ENCODE assay signal across 8 cellular contexts in the genomic region with DNA sequence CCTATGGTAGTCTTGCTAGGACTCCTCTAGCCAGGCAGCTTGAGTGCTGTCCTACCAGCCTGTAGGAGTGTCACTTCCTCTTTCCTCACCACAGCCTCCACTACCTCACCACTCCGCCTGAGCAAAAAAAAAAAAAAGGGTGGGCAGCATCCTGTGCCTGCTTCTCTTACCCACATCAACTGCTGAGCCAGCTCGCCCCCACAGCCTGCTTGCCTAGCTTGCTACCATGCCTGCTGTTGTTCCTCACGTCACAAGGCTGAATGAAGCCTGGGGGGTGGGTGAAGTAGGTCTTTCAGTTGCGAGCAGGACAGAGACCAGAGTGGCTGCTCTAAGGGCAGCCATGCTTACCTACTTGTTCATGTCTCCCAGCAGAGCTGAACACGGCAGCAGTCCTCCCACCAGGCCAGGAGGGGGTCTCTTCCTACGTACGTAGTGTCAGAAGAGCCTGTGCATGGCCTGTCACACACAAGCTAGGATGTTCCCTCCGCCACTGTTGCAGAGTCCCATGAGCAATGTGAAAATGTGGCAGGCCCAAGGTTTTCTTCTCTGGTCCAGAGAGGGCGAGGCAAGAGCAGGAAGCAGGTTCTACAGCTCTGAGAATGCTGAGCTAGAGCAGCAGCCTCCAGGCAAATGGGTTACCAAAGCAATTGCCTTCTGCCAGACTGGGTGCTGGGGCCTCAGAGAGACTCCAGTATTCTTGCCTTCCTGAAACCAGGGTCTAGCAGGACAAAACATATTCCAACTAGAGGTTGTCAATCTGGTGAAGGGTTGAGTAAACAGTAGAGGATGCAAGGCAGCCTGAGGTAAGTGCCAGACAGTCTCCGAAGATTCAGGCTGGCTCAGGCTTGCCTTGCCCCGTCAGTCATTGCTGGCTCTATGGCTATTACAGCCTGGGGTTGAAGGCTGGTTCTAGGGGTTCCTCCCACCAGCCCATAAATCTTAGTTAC. TPM values are rescaled to one million over a fixed set of nuclear protein-coding genes. Genes with fewer than 3 reads are reported as not detected.
DNase-seq lines count a peak whose midpoint lies in the region; ATAC-seq and TF ChIP-seq lines count a peak whose summit lies in the region.

No MANE protein-coding gene starts in this region.

- no peak for TF ChIP-seq CTCF in AG04450 (IDR thresholded peaks at IDR 0.05; ENCODE audit: low read depth, low read length)
- no peak for TF ChIP-seq CTCF in dorsolateral prefrontal cortex (IDR thresholded peaks at IDR 0.05 in 54 of 56, conservative IDR thresholded peaks at IDR 0.05 in 2 of 56; ENCODE audit: low read depth in 1 of 56, partially characterized antibody in 56 of 56)
- no peak for TF ChIP-seq CTCF in osteoblast (IDR thresholded peaks at IDR 0.05; ENCODE audit: extremely low read depth, low read depth, low read length)

- H3K79me2 ChIP-seq in osteoblast (ENCODE audit: insufficient read depth, low read length): peaks cover 19% of the 10 kb centered on the region

- H3K9me3 ChIP-seq in AG04450 (ENCODE audit: control insufficient read depth, insufficient read depth, low read length): no peaks in the 10 kb centered on the region
- H3K9me3 ChIP-seq in osteoblast (ENCODE audit: low read depth, low read length): no peaks in the 10 kb centered on the region

- H3K27ac ChIP-seq in AG04450 (ENCODE audit: low read depth, low read length): peak overlapping the region; percentile 21
- peak overlapping the region in 55 of 59 donors; percentile 13 to 87 (median 63) for H3K27ac ChIP-seq in dorsolateral prefrontal cortex
- H3K27ac ChIP-seq in osteoblast (ENCODE audit: low read depth, low read length): peak overlapping the region; percentile 39
- peak overlapping the region; percentile 48 for H3K27ac ChIP-seq in urinary bladder (ENCODE audit: low read depth)

- intact Hi-C loops in dorsolateral prefrontal cortex (cut with DNase I): no loop called here

- no peak overlapping the region for H3K4me3 ChIP-seq in AG04450 (ENCODE audit: low read depth, low read length)
- peak overlapping the region in 1 of 59 donors; percentile 12 for H3K4me3 ChIP-seq in dorsolateral prefrontal cortex
- no peak overlapping the region for H3K4me3 ChIP-seq in osteoblast (ENCODE audit: insufficient read depth, low read length)
- no peak overlapping the region for H3K4me3 ChIP-seq in urinary bladder (ENCODE audit: low read depth, low read length)

- WGBS in urinary bladder: 63% methylated on average over 11 of the region's 11 CpGs

- POLR2A ChIA-PET in AG04450 (lab: Yijun Ruan, JAX): no interaction called here

- no peak for DNase-seq in AG04450 (ENCODE audit: low read depth, low spot score)
- peak; percentile 67 for DNase-seq in activated CD4-positive, alpha-beta T cell treated with anti-CD3 and anti-CD28 coated beads for 1 hour
- peak in 7 of 10 donors; percentile 73 to 91 (median 82) for DNase-seq in dorsolateral prefrontal cortex
- DNase-seq in osteoblast (ENCODE audit: insufficient read length, low spot score, missing footprints): peak; percentile 89
- no peak for DNase-seq in NCI-H2227 (lab: John Stamatoyannopoulos, UW; ENCODE audit: unreplicated experiment)

- H2AFZ ChIP-seq in osteoblast (ENCODE audit: low read length): no peak overlapping the region

- H3K4me1 ChIP-seq in osteoblast (ENCODE audit: insufficient read depth, low read length) (peaks cover 10% of the 10 kb centered on the region), urinary bladder (ENCODE audit: insufficient read depth) (no peaks in the 10 kb centered on the region)

- peaks cover 25% of the 10 kb centered on the region for H4K20me1 ChIP-seq in osteoblast (ENCODE audit: insufficient read depth, low read length)

- no peak overlapping the region for H3K4me2 ChIP-seq in osteoblast (ENCODE audit: insufficient read depth, low read length)

- CTCF ChIA-PET in AG04450 (lab: Charles Lee): interaction anchor here (1.4 kb wide), 1 partner anchor 85 kb away, joined by 3 read pairs; no protein-coding TSS in a partner anchor

- H3K36me3 ChIP-seq in osteoblast (ENCODE audit: insufficient read depth, low read length): peaks cover 49% of the 10 kb centered on the region
- peaks cover 4% of the 10 kb centered on the region for H3K36me3 ChIP-seq in urinary bladder (ENCODE audit: insufficient read depth)

- no peaks in the 10 kb centered on the region for H3K27me3 ChIP-seq in AG04450 (ENCODE audit: control insufficient read depth, insufficient read depth, low read length)
- no peaks in the 10 kb centered on the region for H3K27me3 ChIP-seq in dorsolateral prefrontal cortex
- H3K27me3 ChIP-seq in osteoblast (ENCODE audit: insufficient read depth, low read length): no peaks in the 10 kb centered on the region

- peak; percentile 96 for ATAC-seq in GM19463 (IDR thresholded peaks at IDR 0.05; ENCODE audit: unreplicated experiment)
- peak; percentile 80 for ATAC-seq in HG03558 (IDR thresholded peaks at IDR 0.05; ENCODE audit: extremely low read depth, unreplicated experiment)

RNA-seq across cellular contexts. Expression of a gene that starts 8.0 kb away (rescaled TPM):
- polyA plus RNA-seq in AG04450 (2011; rRNA removed): 29.2 and 34.4 TPM in 2 replicates
- 26.5 and 33.5 TPM in 2 replicates for polyA minus RNA-seq in AG04450 (2011; rRNA and poly(A)+ RNA removed)
- total RNA-seq in dorsolateral prefrontal cortex: 10 to 100 TPM in 119 of 120 experiments, 1 to 10 TPM in 1; 9.8 to 25.1 (median 17.6) TPM
- total RNA-seq in osteoblast: 23.9 and 28.2 TPM in 2 replicates
- 12.3 TPM for total RNA-seq in urinary bladder
- 27.1 TPM for polyA plus RNA-seq in urinary bladder

RNA-seq across cellular contexts. Expression of a gene that starts 14.6 kb away (rescaled TPM):
- polyA plus RNA-seq in AG04450 (2011; rRNA removed) (96.6 and 128 TPM in 2 replicates), urinary bladder (75.3 TPM)
- 61.0 and 91.5 TPM in 2 replicates for polyA minus RNA-seq in AG04450 (2011; rRNA and poly(A)+ RNA removed)
- total RNA-seq in dorsolateral prefrontal cortex (10 to 100 TPM; 20.8 to 63.7 (median 47.3) TPM), osteoblast (115 and 138 TPM in 2 replicates), urinary bladder (36.7 TPM)

RNA-seq across cellular contexts. Expression of a gene that starts 24.9 kb away (rescaled TPM):
- polyA plus RNA-seq in AG04450 (2011; rRNA removed) (69.2 and 77.6 TPM in 2 replicates), urinary bladder (73.7 TPM)
- 62.2 and 73.6 TPM in 2 replicates for polyA minus RNA-seq in AG04450 (2011; rRNA and poly(A)+ RNA removed)
- total RNA-seq in dorsolateral prefrontal cortex (100 to 1,000 TPM in 28 of 120 experiments, 10 to 100 TPM in 92; 61.0 to 123 (median 91.2) TPM), osteoblast (54.2 and 58.3 TPM in 2 replicates), urinary bladder (70.2 TPM)

RNA-seq across cellular contexts. Expression of a gene that starts 28.1 kb away (rescaled TPM):
- 0.02 and 0.05 TPM in 2 replicates for polyA plus RNA-seq in AG04450 (2011; rRNA removed)
- not detected in 2 replicates for polyA minus RNA-seq in AG04450 (2011; rRNA and poly(A)+ RNA removed)
- 1 to 10 TPM in 31 of 120 experiments, under 1 TPM in 74, not detected in 15; 0.25 to 5.2 (median 0.78) TPM for total RNA-seq in dorsolateral prefrontal cortex
- total RNA-seq in osteoblast: not detected in 2 replicates
- 0.11 TPM for total RNA-seq in urinary bladder
- 0.33 TPM for polyA plus RNA-seq in urinary bladder

RNA-seq across cellular contexts. Expression of a gene that starts 34.0 kb away (rescaled TPM):
- polyA plus RNA-seq in AG04450 (2011; rRNA removed) (4.0 and 5.5 TPM in 2 replicates), urinary bladder (7.7 TPM)
- 6.0 and 6.8 TPM in 2 replicates for polyA minus RNA-seq in AG04450 (2011; rRNA and poly(A)+ RNA removed)
- total RNA-seq in dorsolateral prefrontal cortex (10 to 100 TPM in 27 of 120 experiments, 1 to 10 TPM in 93; 4.4 to 16.8 (median 8.4) TPM), osteoblast (13.8 and 15.0 TPM in 2 replicates), urinary bladder (4.2 TPM)

Comparison
In these comparisons a context has a peak if more than half of its experiments do, and no peak if none do; other contexts are left out.
1. DNase-seq: peak in activated CD4-positive, alpha-beta T cell treated with anti-CD3 and anti-CD28 coated beads for 1 hour (single experiment), dorsolateral prefrontal cortex (7 of 10) and osteoblast (single experiment); none in AG04450 (single experiment) and NCI-H2227 (single experiment).
2. Peak in every context shown above with its lines, with median percentiles within 50 percentile points of each other: H3K27ac ChIP-seq.